In the genomic region with DNA sequence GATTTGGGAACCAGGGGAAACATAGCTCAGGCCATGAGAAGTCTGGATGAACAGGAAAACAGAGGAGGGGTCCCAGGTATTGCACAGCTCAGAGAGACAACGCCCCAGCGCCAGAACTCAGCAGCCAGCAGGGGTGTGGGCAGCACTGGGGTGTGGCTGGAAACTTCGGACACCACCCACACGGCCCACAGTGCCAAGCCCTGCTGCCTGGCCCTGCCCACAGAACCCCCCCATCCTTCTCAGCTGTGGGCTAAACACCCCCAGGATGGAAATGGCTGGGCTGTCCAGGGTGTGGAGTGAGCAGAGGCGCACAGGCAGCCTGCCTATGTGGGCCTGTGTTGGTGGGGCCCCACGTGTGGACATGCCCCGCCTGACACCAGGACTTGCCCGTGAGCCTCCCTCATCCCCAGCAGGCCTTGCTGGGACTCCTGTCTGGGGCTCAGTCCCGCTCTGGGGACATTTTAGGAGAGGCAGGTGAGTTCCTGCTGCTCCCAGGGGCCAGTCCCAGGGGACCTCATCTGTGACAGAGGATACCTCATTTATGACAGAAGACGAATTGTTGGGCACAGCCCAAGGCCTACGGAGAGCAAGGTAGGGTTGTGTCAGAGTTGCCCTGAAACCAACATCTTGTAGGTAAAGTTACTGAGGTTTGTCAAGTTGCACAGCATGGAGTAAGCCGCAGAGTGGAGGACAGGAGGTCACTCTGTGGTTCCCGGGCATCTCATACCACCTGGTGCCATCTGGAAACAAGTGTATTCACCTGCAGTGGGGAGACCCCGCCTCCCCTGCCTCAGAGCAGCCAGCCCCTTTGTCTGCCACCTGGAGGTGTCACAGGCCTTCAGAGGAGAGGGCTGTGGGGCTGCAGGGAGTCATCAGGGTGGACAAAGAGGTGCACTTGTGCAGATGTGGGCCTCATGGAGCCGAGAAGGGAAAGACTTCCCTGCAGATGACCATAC, we compare ENCODE assay signal across 10 cellular contexts.
DNase-seq lines count a peak whose midpoint lies in the region; ATAC-seq and TF ChIP-seq lines count a peak whose summit lies in the region.
"Had no signal": no experiment of that assay in that cellular context is flagged by ENCODE, and none has a peak within 500 bp of the region (broad histone marks: within the 10 kb centered on the region; RNA-seq: fewer than 3 reads in every experiment).

No MANE protein-coding gene starts in this region.

- H2AFZ ChIP-seq in fibroblast of lung (ENCODE audit: low read length): no peak overlapping the region

- no peaks in the 10 kb centered on the region for H3K27me3 ChIP-seq in fibroblast of lung (ENCODE audit: control insufficient read depth, insufficient read depth, low read length)
- H3K27me3 ChIP-seq in transverse colon: no peaks in the 10 kb centered on the region

- H3K4me3 ChIP-seq in fibroblast of lung (replicated peaks in 1 of 4; ENCODE audit: control extremely low read depth in 1 of 4, insufficient read depth in 1 of 4, low read depth in 3 of 4, low read length in 4 of 4) (no peak overlapping the region), transverse colon (no peak overlapping the region)

- H3K4me2 ChIP-seq in fibroblast of lung (ENCODE audit: extremely low read depth, insufficient read depth, low read length): no peak overlapping the region

- TF ChIP-seq EP300 in transverse colon (IDR thresholded peaks at IDR 0.05; ENCODE audit: low read depth): no peak

- DNase-seq in activated T-cell treated with anti-CD3 and anti-CD28 coated beads, Interleukin-2, amount 50 U/mL, for 24 hours: no peak
- DNase-seq in activated T-cell treated with anti-CD3 and anti-CD28 coated beads, Interleukin-2, amount 50 U/mL, for 1 hour: no peak
- peak; percentile 9 for DNase-seq in activated CD4-positive, alpha-beta memory T cell treated with anti-CD3 and anti-CD28 coated beads for 36 hours
- DNase-seq in fibroblast of lung (ENCODE audit: low read depth in 2 of 2): no peak
- peak; percentile 54 for DNase-seq in transverse colon
- DNase-seq in SK-N-DZ (ENCODE audit: low spot score): no peak
- DNase-seq: GF-D8, GOT3 had no signal

- peak overlapping the region; percentile 95 for H3K27ac Mint-ChIP-seq in activated T-cell treated with anti-CD3 and anti-CD28 coated beads, Interleukin-2, amount 50 U/mL, for 24 hours
- peak overlapping the region; percentile 89 for H3K27ac Mint-ChIP-seq in activated CD4-positive, alpha-beta memory T cell treated with anti-CD3 and anti-CD28 coated beads for 36 hours

- H3K36me3 Mint-ChIP-seq in activated T-cell treated with anti-CD3 and anti-CD28 coated beads, Interleukin-2, amount 50 U/mL, for 24 hours (ENCODE audit: low read depth): peaks cover 4% of the 10 kb centered on the region
- no peaks in the 10 kb centered on the region for H3K36me3 Mint-ChIP-seq in activated CD4-positive, alpha-beta memory T cell treated with anti-CD3 and anti-CD28 coated beads for 36 hours

- POLR2A ChIA-PET in activated CD4-positive, alpha-beta memory T cell treated with anti-CD3 and anti-CD28 coated beads for 36 hours (lab: Charles Lee): interaction anchor here (0.5 to 4.8 kb wide), 14 partner anchors 8 to 241 kb away, joined by 3 to 29 read pairs (median 6); no protein-coding TSS in a partner anchor

- TF ChIP-seq CTCF in fibroblast of lung (conservative IDR thresholded peaks at IDR 0.05 in 1 of 2, IDR thresholded peaks at IDR 0.05 in 1 of 2; ENCODE audit: low read depth in 1 of 2, low read length in 2 of 2) (no peak), transverse colon (IDR thresholded peaks at IDR 0.05) (no peak)

- intact Hi-C loops in activated CD4-positive, alpha-beta memory T cell treated with anti-CD3 and anti-CD28 coated beads for 36 hours (cut with micrococcal nuclease): loop anchor here (1.0 kb wide), 1 partner anchor 15 kb away; no protein-coding TSS in a partner anchor
- intact Hi-C loops in transverse colon (cut with DNase I; ENCODE audit: low total_unique reads): no loop called here

- no peak for TF ChIP-seq POLR2A in transverse colon (IDR thresholded peaks at IDR 0.05)

- no peaks in the 10 kb centered on the region for H3K9me3 Mint-ChIP-seq in activated T-cell treated with anti-CD3 and anti-CD28 coated beads, Interleukin-2, amount 50 U/mL, for 24 hours
- H3K9me3 Mint-ChIP-seq in activated CD4-positive, alpha-beta memory T cell treated with anti-CD3 and anti-CD28 coated beads for 36 hours: no peaks in the 10 kb centered on the region

- in situ Hi-C loops in transverse colon (cut with MboI; ENCODE audit: low pct_ligation_motif_present in 1 of 4, low pct_unique_long_range_greater_than_20kb in 1 of 4, low sequenced_read_pairs in 3 of 4): no loop called here

- H4K20me1 ChIP-seq in fibroblast of lung (ENCODE audit: control insufficient read depth, extremely low read depth, insufficient read depth, low read length): no peaks in the 10 kb centered on the region

- H3K79me2 ChIP-seq in fibroblast of lung (ENCODE audit: control insufficient read depth, insufficient read depth, low read length): no peaks in the 10 kb centered on the region

- H3K4me1 ChIP-seq in fibroblast of lung (ENCODE audit: control insufficient read depth, extremely low read depth, insufficient read depth, low read length) (peaks cover 11% of the 10 kb centered on the region), transverse colon (peaks cover 4 to 13% (median 9%) of the 10 kb centered on the region in 4 donors)

- no peak overlapping the region for H3K9ac ChIP-seq in fibroblast of lung (ENCODE audit: insufficient read depth, low read length)

- ATAC-seq in HG03108 (IDR thresholded peaks at IDR 0.05; ENCODE audit: unreplicated experiment): no peak
- no peak; the same call in 2 of the 3 replicates for ATAC-seq in SK-N-SH treated with all-trans-retinoic acid at 6 μM for 48 hours

- H3K4me1 Mint-ChIP-seq in activated T-cell treated with anti-CD3 and anti-CD28 coated beads, Interleukin-2, amount 50 U/mL, for 24 hours (ENCODE audit: low read depth): peaks cover 61% of the 10 kb centered on the region
- peaks cover 36% of the 10 kb centered on the region for H3K4me1 Mint-ChIP-seq in activated CD4-positive, alpha-beta memory T cell treated with anti-CD3 and anti-CD28 coated beads for 36 hours (ENCODE audit: low read depth)

- 80% methylated on average over 12 of the region's 15 CpGs; no CpG with 5 or more reads in 1 of the 2 donors for WGBS in transverse colon (ENCODE audit: low coverage in 1 of 2), 2 donors

- H3K36me3 ChIP-seq in fibroblast of lung (ENCODE audit: control insufficient read depth, insufficient read depth, low read length): no peaks in the 10 kb centered on the region
- no peaks in the 10 kb centered on the region for H3K36me3 ChIP-seq in transverse colon

- peak overlapping the region; percentile 63 for H3K4me3 Mint-ChIP-seq in activated T-cell treated with anti-CD3 and anti-CD28 coated beads, Interleukin-2, amount 50 U/mL, for 24 hours
- H3K4me3 Mint-ChIP-seq in activated CD4-positive, alpha-beta memory T cell treated with anti-CD3 and anti-CD28 coated beads for 36 hours: no peak overlapping the region

- H3K27ac ChIP-seq in fibroblast of lung (ENCODE audit: insufficient read depth, low read length) (peak overlapping the region; percentile 34), transverse colon (peak overlapping the region in 1 of 4 donors; percentile 4)

- no peaks in the 10 kb centered on the region for H3K27me3 Mint-ChIP-seq in activated T-cell treated with anti-CD3 and anti-CD28 coated beads, Interleukin-2, amount 50 U/mL, for 24 hours
- H3K27me3 Mint-ChIP-seq in activated CD4-positive, alpha-beta memory T cell treated with anti-CD3 and anti-CD28 coated beads for 36 hours: no peaks in the 10 kb centered on the region

- CTCF ChIA-PET in activated CD4-positive, alpha-beta memory T cell treated with anti-CD3 and anti-CD28 coated beads for 36 hours (lab: Charles Lee): interaction anchor here (0.6 to 2.0 kb wide), 4 partner anchors 8 to 26 kb away, joined by 4 to 6 read pairs (median 6); no protein-coding TSS in a partner anchor

- H3K9me3 ChIP-seq in fibroblast of lung (ENCODE audit: control insufficient read depth, insufficient read depth, low read depth, low read length): no peaks in the 10 kb centered on the region
- no peaks in the 10 kb centered on the region for H3K9me3 ChIP-seq in transverse colon

TF ChIP-seq in SK-N-SH treated with all-trans-retinoic acid at 6 μM for 48 hours, 23 proteins besides CTCF, POLR2A, EP300 and RAD21 (continues in another document):
- no peak for TF ChIP-seq ESRRG (CRISPR knock-in tag; IDR thresholded peaks at IDR 0.05)
- TF ChIP-seq ZNF70 (CRISPR knock-in tag; IDR thresholded peaks at IDR 0.05): no peak
- no peak for TF ChIP-seq PATZ1 (CRISPR knock-in tag; IDR thresholded peaks at IDR 0.05; ENCODE audit: borderline replicate concordance)
- no peak for TF ChIP-seq OSR1 (CRISPR knock-in tag; IDR thresholded peaks at IDR 0.05)
- TF ChIP-seq TCF4 (CRISPR knock-in tag; IDR thresholded peaks at IDR 0.05; ENCODE audit: borderline replicate concordance): no peak
- TF ChIP-seq ZC3H10 (CRISPR knock-in tag; IDR thresholded peaks at IDR 0.05): no peak

Comparison
In these comparisons a context has a peak if more than half of its experiments do, and no peak if none do; other contexts are left out.
1. DNase-seq: peak in activated CD4-positive, alpha-beta memory T cell treated with anti-CD3 and anti-CD28 coated beads for 36 hours (single experiment) and transverse colon (single experiment); none in activated T-cell treated with anti-CD3 and anti-CD28 coated beads, Interleukin-2, amount 50 U/mL, for 24 hours (single experiment), activated T-cell treated with anti-CD3 and anti-CD28 coated beads, Interleukin-2, amount 50 U/mL, for 1 hour (single experiment), fibroblast of lung (0 of 2) and SK-N-DZ (single experiment).